In genomic region chr17:66469890-66470289, GRCh38 we compare ENCODE assay signal across 1 cellular context.
TF ChIP-seq lines count a peak whose summit lies in the region.

No MANE protein-coding gene starts in this region.

TF ChIP-seq in H1, 55 proteins besides CTCF, POLR2A, EP300 and RAD21 (continued from another document):
- TF ChIP-seq CHD7 (IDR thresholded peaks at IDR 0.05; ENCODE audit: insufficient replicate concordance, low read length) = no peak
